ENCODE assay signal across 9 cellular contexts in genomic region chr19:49085020-49085867, GRCh38. TPM values are rescaled to one million over a fixed set of nuclear protein-coding genes. Genes with fewer than 3 reads are reported as not detected.
DNase-seq lines count a peak whose midpoint lies in the region; ATAC-seq, FAIRE-seq and TF ChIP-seq lines count a peak whose summit lies in the region.
"Had no signal": no experiment of that assay in that cellular context is flagged by ENCODE, and none has a peak within 500 bp of the region (broad histone marks: within the 10 kb centered on the region; RNA-seq: fewer than 3 reads in every experiment).

A gene with protein sequence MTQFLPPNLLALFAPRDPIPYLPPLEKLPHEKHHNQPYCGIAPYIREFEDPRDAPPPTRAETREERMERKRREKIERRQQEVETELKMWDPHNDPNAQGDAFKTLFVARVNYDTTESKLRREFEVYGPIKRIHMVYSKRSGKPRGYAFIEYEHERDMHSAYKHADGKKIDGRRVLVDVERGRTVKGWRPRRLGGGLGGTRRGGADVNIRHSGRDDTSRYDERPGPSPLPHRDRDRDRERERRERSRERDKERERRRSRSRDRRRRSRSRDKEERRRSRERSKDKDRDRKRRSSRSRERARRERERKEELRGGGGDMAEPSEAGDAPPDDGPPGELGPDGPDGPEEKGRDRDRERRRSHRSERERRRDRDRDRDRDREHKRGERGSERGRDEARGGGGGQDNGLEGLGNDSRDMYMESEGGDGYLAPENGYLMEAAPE (plus strand): TSS chr19:49085451. CDS start chr19:49086415, 964 bp downstream.

- peaks cover 12 to 21% of the 10 kb centered on the region in 2 experiments for H3K36me3 ChIP-seq in keratinocyte (ENCODE audit: control insufficient read depth in 2 of 2, extremely low read depth in 1 of 2, insufficient read depth in 2 of 2, low read length in 2 of 2)

- H3K9me3 ChIP-seq in keratinocyte (ENCODE audit: control insufficient read depth, low read depth, low read length), result no peaks in the 10 kb centered on the region

- peaks cover 46% of the 10 kb centered on the region for H3K79me2 ChIP-seq in keratinocyte (ENCODE audit: control insufficient read depth, insufficient read depth, low read length)

- TF ChIP-seq CTCF in AG09309 (IDR thresholded peaks at IDR 0.05; ENCODE audit: control insufficient read depth, insufficient read depth, low read depth, low read length, missing control alignments), result no peak
- TF ChIP-seq CTCF in keratinocyte (optimal IDR thresholded peaks at IDR 0.05 in 1 of 3, IDR thresholded peaks at IDR 0.05 in 1 of 3, conservative IDR thresholded peaks at IDR 0.05 in 1 of 3; ENCODE audit: extremely low read depth in 1 of 3, insufficient read depth in 2 of 3, low read length in 3 of 3), result no peak

- H4K20me1 ChIP-seq in keratinocyte (ENCODE audit: control insufficient read depth, extremely low read depth, insufficient read depth, low read length), result peaks cover 18% of the 10 kb centered on the region

- DNase-seq in AG09309 (ENCODE audit: low read depth) (peak; percentile 98), NCI-H460 (ENCODE audit: extremely low read depth, low read depth) (peak; percentile 96), cerebellar nuclear complex (lab: John Stamatoyannopoulos, UW) (peak; percentile 62 to 93), keratinocyte (ENCODE audit: low read depth, low spot score) (peak; percentile 95)
- DNase-seq in activated CD4-positive, CD25-positive, alpha-beta regulatory T cell treated with anti-CD3 and anti-CD28 coated beads, Interleukin-2, amount 50 U/mL, for 72 hours, result peak; percentile 99
- peak; percentile 98 to 99 for DNase-seq in stimulated activated CD4-positive, alpha-beta T cell treated with anti-CD3 and anti-CD28 coated beads, Interleukin-15, amount 100 ng/mL, for 1 hour (ENCODE audit: low read depth in 1 of 2, low spot score in 1 of 2)

- H2AFZ ChIP-seq in keratinocyte (ENCODE audit: control insufficient read depth, low read length), result peak within 1 kb of the TSS; percentile 89

- H3K27ac ChIP-seq in keratinocyte (ENCODE audit: control insufficient read depth, insufficient read depth, low read length), result peak within 1 kb of the TSS; percentile 83

- no peaks in the 10 kb centered on the region for H3K9me1 ChIP-seq in keratinocyte (ENCODE audit: control insufficient read depth, extremely low read depth, insufficient read depth, low read length)

- peak within 1 kb of the TSS; percentile 93 for H3K4me3 ChIP-seq in AG09309 (ENCODE audit: control insufficient read depth, low read depth, low read length)
- H3K4me3 ChIP-seq in keratinocyte (ENCODE audit: control insufficient read depth in 2 of 3, extremely low read depth in 1 of 3, insufficient read depth in 2 of 3, low read depth in 1 of 3, low read length in 3 of 3), result peak within 1 kb of the TSS; percentile 39 to 88 (median 75)

- H3K9ac ChIP-seq in keratinocyte (ENCODE audit: control insufficient read depth, extremely low read depth, insufficient read depth, low read length), result peak within 1 kb of the TSS; percentile 91

- H3K27me3 ChIP-seq in keratinocyte (ENCODE audit: control insufficient read depth, extremely low read depth, insufficient read depth, low read length), result no peaks in the 10 kb centered on the region

- peak within 1 kb of the TSS; percentile 84 for H3K4me2 ChIP-seq in keratinocyte (ENCODE audit: control insufficient read depth, extremely low read depth, insufficient read depth, low read depth, low read length)

- dilution Hi-C loops in keratinocyte (cut with MboI; ENCODE audit: extremely low pct_ligation_motif_present, low sequenced_read_pairs), result no loop called here

- peaks cover 16% of the 10 kb centered on the region for H3K4me1 ChIP-seq in keratinocyte (ENCODE audit: control insufficient read depth, extremely low read depth, insufficient read depth, low read length)

- ATAC-seq in GM19025 (IDR thresholded peaks at IDR 0.05; ENCODE audit: low read depth, unreplicated experiment) (peak; percentile 81), HG03378 (IDR thresholded peaks at IDR 0.05; ENCODE audit: unreplicated experiment) (peak; percentile 80)

- FAIRE-seq in keratinocyte (lab: Jason Lieb, UNC), result peak; percentile 34
- FAIRE-seq: colon had no signal

RNA-seq across cellular contexts. Expression of the gene that starts here (rescaled TPM):
- total RNA-seq in NCI-H460 (2014; rRNA removed; shearing (Covaris generic)), result 113 and 137 TPM in 2 replicates
- polyA plus RNA-seq in NCI-H460 (2014; cell fraction: nucleus; rRNA removed), result 478 and 534 TPM in 2 replicates
- polyA plus RNA-seq in keratinocyte, result 116 to 186 TPM (median 149 TPM) in 3 replicates
- polyA plus RNA-seq in keratinocyte (2011; ENCODE audit: low read depth), result 104 TPM
- 39.9 and 118 TPM in 2 replicates for polyA plus RNA-seq in keratinocyte (2011; cell fraction: cytosol; rRNA removed)
- 785 and 1,027 TPM in 2 replicates for polyA plus RNA-seq in keratinocyte (2011; cell fraction: nucleus; rRNA removed)
- polyA plus RNA-seq in keratinocyte (2012; ENCODE audit: low replicate concordance), result 116 and 164 TPM in 2 replicates
- 36.0 to 72.2 TPM (median 45.0 TPM) in 3 replicates for polyA minus RNA-seq in keratinocyte
- 54.9 TPM for polyA minus RNA-seq in keratinocyte (2011; cell fraction: cytosol; rRNA and poly(A)+ RNA removed)
- polyA minus RNA-seq in keratinocyte (2011; cell fraction: nucleus; rRNA and poly(A)+ RNA removed), result 105 and 111 TPM in 2 replicates

Comparison
In these comparisons a context has a peak if more than half of its experiments do, and no peak if none do; other contexts are left out.
1. Peak in every context shown above with its lines: DNase-seq, ATAC-seq, H3K4me3 ChIP-seq and H3K27ac ChIP-seq.